In genomic region chr2:121253021-121253673, GRCh38 we compare ENCODE assay signal across 17 cellular contexts. TPM values are rescaled to one million over a fixed set of nuclear protein-coding genes. Genes with fewer than 3 reads are reported as not detected.
DNase-seq lines count a peak whose midpoint lies in the region; ATAC-seq and TF ChIP-seq lines count a peak whose summit lies in the region.
"Had no signal": no experiment of that assay in that cellular context is flagged by ENCODE, and none has a peak within 500 bp of the region (broad histone marks: within the 10 kb centered on the region; RNA-seq: fewer than 3 reads in every experiment).

No MANE protein-coding gene starts in this region.

- no peak overlapping the region for H3K27ac Mint-ChIP-seq in natural killer cell treated with Interleukin-12 subunit alpha and Interleukin-12 subunit beta and Interleukin-15 and Interleukin-18, amount 100 ng/mL, for 72 hours
- H3K27ac Mint-ChIP-seq in natural killer cell: no peak overlapping the region
- H3K27ac Mint-ChIP-seq: CD4-positive, alpha-beta memory T cell; HFFc6 had no signal

- H3K9me3 Mint-ChIP-seq in natural killer cell treated with Interleukin-12 subunit alpha and Interleukin-12 subunit beta and Interleukin-15 and Interleukin-18, amount 100 ng/mL, for 72 hours: no peaks in the 10 kb centered on the region
- no peaks in the 10 kb centered on the region for H3K9me3 Mint-ChIP-seq in natural killer cell
- H3K9me3 Mint-ChIP-seq: HFFc6 had no signal

- peak; percentile 18 for DNase-seq in natural killer cell treated with Interleukin-12 subunit alpha and Interleukin-12 subunit beta and Interleukin-15 and Interleukin-18, amount 100 ng/mL, for 72 hours (ENCODE audit: low spot score)
- no peak for DNase-seq in natural killer cell
- peak; percentile 39 to 82 for DNase-seq in erythroblast (lab: John Stamatoyannopoulos, UW)
- DNase-seq in posterior vena cava (ENCODE audit: low spot score): peak; percentile 49
- DNase-seq in central memory CD4-positive, alpha-beta T cell: no peak
- DNase-seq: BE2C; CD4-positive, alpha-beta memory T cell; COR-L47; DMS153; DMS79 treated with DMSO at 0.1 percent for 48 hours; EL; HCEC 1CT; HFFc6; IMR-90 had no signal

- intact Hi-C loops in natural killer cell (cut with micrococcal nuclease) (no loop called here), posterior vena cava (cut with DNase I) (no loop called here)

- H3K4me3 Mint-ChIP-seq in natural killer cell treated with Interleukin-12 subunit alpha and Interleukin-12 subunit beta and Interleukin-15 and Interleukin-18, amount 100 ng/mL, for 72 hours: no peak overlapping the region
- H3K4me3 Mint-ChIP-seq in natural killer cell: no peak overlapping the region
- H3K4me3 Mint-ChIP-seq: CD4-positive, alpha-beta memory T cell; HFFc6 had no signal

- peaks cover 8 to 9% of the 10 kb centered on the region in 2 donors for H3K4me1 Mint-ChIP-seq in natural killer cell treated with Interleukin-12 subunit alpha and Interleukin-12 subunit beta and Interleukin-15 and Interleukin-18, amount 100 ng/mL, for 72 hours (ENCODE audit: low read depth in 2 of 2)
- peaks cover 6 to 10% of the 10 kb centered on the region in 2 donors for H3K4me1 Mint-ChIP-seq in natural killer cell
- H3K4me1 Mint-ChIP-seq: CD4-positive, alpha-beta memory T cell had no signal

- TF ChIP-seq POLR2A in erythroblast (IDR thresholded peaks at IDR 0.05; ENCODE audit: low read length): no peak

- H3K27me3 Mint-ChIP-seq in natural killer cell treated with Interleukin-12 subunit alpha and Interleukin-12 subunit beta and Interleukin-15 and Interleukin-18, amount 100 ng/mL, for 72 hours: peaks cover 3 to 7% of the 10 kb centered on the region in 2 donors
- no peaks in the 10 kb centered on the region for H3K27me3 Mint-ChIP-seq in natural killer cell (ENCODE audit: low read depth in 2 of 2)

- TF ChIP-seq CTCF in natural killer cell (IDR thresholded peaks at IDR 0.05): no peak

- no peak for ATAC-seq in natural killer cell treated with Interleukin-12 subunit alpha and Interleukin-12 subunit beta and Interleukin-15 and Interleukin-18, amount 100 ng/mL, for 72 hours
- ATAC-seq in natural killer cell (no peak), GM21423 (IDR thresholded peaks at IDR 0.05; ENCODE audit: unreplicated experiment) (no peak), esophagus mucosa (no peak)
- ATAC-seq: A549 had no signal

- no peaks in the 10 kb centered on the region for H3K36me3 Mint-ChIP-seq in natural killer cell treated with Interleukin-12 subunit alpha and Interleukin-12 subunit beta and Interleukin-15 and Interleukin-18, amount 100 ng/mL, for 72 hours
- no peaks in the 10 kb centered on the region for H3K36me3 Mint-ChIP-seq in natural killer cell
- H3K36me3 Mint-ChIP-seq: CD4-positive, alpha-beta memory T cell had no signal

RNA-seq across cellular contexts. Expression of gene TFCP2L1, which starts 31.9 kb away (rescaled TPM):
- total RNA-seq in natural killer cell treated with Interleukin-12 subunit alpha and Interleukin-12 subunit beta and Interleukin-15 and Interleukin-18, amount 100 ng/mL, for 72 hours: under 1 TPM; 0.19 to 0.33 TPM
- 1 to 10 TPM in 1 of 3 donors, under 1 TPM in 2; 0.72 to 1.8 (median 0.85) TPM for total RNA-seq in natural killer cell
- 1 to 10 TPM in 1 of 2 donors, under 1 TPM in 1; 0.29 to 2.3 TPM for total RNA-seq in posterior vena cava
- total RNA-seq in esophagus mucosa: 36.5 TPM
- total RNA-seq: IMR-90 had no signal

Comparison
In these comparisons a context has a peak if more than half of its experiments do, and no peak if none do; other contexts are left out.
1. DNase-seq: peak in natural killer cell treated with Interleukin-12 subunit alpha and Interleukin-12 subunit beta and Interleukin-15 and Interleukin-18, amount 100 ng/mL, for 72 hours (single experiment), erythroblast (2 of 2) and posterior vena cava (single experiment); none in natural killer cell (single experiment) and central memory CD4-positive, alpha-beta T cell (single experiment).
2. RNA of gene TFCP2L1, which starts 31.9 kb away (total RNA-seq): 36.5 TPM in esophagus mucosa (single experiment); 0.29 to 2.3 TPM in posterior vena cava, 0.72 to 1.8 TPM in natural killer cell and 0.19 to 0.33 TPM in natural killer cell treated with Interleukin-12 subunit alpha and Interleukin-12 subunit beta and Interleukin-15 and Interleukin-18, amount 100 ng/mL, for 72 hours; every median in the first group is over 10 times any median in the second.